1 cellular context compared by ENCODE assay signal in genomic region chr12:66744956-66745383, GRCh38.
TF ChIP-seq lines count a peak whose summit lies in the region.

No MANE protein-coding gene starts in this region.

TF ChIP-seq in GM23338, 12 proteins besides CTCF, POLR2A, EP300 and RAD21 (continued from another document):
- TF ChIP-seq ZNF462 (CRISPR knock-in tag; IDR thresholded peaks at IDR 0.05) = no peak
- TF ChIP-seq NANOG (IDR thresholded peaks at IDR 0.05; ENCODE audit: borderline replicate concordance) = no peak
- TF ChIP-seq, protein P1, sequence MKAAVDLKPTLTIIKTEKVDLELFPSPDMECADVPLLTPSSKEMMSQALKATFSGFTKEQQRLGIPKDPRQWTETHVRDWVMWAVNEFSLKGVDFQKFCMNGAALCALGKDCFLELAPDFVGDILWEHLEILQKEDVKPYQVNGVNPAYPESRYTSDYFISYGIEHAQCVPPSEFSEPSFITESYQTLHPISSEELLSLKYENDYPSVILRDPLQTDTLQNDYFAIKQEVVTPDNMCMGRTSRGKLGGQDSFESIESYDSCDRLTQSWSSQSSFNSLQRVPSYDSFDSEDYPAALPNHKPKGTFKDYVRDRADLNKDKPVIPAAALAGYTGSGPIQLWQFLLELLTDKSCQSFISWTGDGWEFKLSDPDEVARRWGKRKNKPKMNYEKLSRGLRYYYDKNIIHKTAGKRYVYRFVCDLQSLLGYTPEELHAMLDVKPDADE (IDR thresholded peaks at IDR 0.05) = no peak
- TF ChIP-seq, protein P2, sequence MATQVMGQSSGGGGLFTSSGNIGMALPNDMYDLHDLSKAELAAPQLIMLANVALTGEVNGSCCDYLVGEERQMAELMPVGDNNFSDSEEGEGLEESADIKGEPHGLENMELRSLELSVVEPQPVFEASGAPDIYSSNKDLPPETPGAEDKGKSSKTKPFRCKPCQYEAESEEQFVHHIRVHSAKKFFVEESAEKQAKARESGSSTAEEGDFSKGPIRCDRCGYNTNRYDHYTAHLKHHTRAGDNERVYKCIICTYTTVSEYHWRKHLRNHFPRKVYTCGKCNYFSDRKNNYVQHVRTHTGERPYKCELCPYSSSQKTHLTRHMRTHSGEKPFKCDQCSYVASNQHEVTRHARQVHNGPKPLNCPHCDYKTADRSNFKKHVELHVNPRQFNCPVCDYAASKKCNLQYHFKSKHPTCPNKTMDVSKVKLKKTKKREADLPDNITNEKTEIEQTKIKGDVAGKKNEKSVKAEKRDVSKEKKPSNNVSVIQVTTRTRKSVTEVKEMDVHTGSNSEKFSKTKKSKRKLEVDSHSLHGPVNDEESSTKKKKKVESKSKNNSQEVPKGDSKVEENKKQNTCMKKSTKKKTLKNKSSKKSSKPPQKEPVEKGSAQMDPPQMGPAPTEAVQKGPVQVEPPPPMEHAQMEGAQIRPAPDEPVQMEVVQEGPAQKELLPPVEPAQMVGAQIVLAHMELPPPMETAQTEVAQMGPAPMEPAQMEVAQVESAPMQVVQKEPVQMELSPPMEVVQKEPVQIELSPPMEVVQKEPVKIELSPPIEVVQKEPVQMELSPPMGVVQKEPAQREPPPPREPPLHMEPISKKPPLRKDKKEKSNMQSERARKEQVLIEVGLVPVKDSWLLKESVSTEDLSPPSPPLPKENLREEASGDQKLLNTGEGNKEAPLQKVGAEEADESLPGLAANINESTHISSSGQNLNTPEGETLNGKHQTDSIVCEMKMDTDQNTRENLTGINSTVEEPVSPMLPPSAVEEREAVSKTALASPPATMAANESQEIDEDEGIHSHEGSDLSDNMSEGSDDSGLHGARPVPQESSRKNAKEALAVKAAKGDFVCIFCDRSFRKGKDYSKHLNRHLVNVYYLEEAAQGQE (IDR thresholded peaks at IDR 0.05; ENCODE audit: unreplicated experiment) = no peak
TF ChIP-seq in GM23338: peak in this region for 0.
